In the genomic region with DNA sequence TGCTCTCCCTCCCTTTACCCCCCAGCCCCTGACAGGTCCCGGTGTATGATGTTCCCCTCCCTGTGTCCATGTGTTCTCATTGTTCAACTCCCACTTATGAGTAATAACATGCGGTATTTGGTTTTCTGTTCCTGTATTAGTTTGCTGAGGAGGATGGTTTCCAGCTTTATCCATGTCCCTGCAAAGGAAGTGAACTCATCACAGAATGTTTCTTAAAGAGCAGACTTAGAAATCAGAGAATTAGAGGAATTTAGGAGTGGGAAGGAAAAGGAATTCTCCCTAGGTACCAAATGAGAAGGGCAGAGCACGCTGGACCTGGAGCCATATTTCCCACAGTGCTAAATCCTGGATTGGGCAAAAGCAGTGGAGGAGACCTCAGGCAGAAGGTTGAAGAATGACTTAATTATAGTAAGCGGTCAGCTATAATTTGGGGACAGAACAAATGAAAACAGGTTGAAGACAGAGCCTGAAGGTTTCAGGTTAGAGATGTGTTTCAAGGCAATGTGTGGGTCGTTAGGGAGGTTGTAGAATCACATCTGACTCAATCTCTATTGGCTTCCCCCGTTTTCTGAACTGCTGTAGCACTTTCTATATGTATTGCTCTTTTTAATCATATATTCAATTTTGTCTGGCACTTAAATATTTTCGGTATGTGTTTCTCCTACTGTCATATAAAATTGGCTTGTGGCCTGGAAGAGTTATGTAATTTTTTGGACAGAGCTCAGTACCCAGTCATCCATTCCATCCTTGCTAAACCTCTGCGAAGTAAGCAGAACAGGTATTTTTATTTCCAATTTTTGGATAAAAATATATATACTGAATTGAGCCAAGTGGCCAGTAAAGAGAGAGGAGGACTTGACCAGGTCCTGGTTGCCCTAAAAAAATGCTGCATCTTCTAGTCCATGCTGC, we compare ENCODE assay signal across 17 cellular contexts.
DNase-seq lines count a peak whose midpoint lies in the region; ATAC-seq and TF ChIP-seq lines count a peak whose summit lies in the region.
"Had no signal": no experiment of that assay in that cellular context is flagged by ENCODE, and none has a peak within 500 bp of the region (broad histone marks: within the 10 kb centered on the region; RNA-seq: fewer than 3 reads in every experiment).

No MANE protein-coding gene starts in this region.

- H3K79me2 ChIP-seq in smooth muscle cell (ENCODE audit: low read depth) = no peaks in the 10 kb centered on the region

- H3F3A ChIP-seq in smooth muscle cell (ENCODE audit: low read depth) = peaks cover 7% of the 10 kb centered on the region

- peak; percentile 30 for DNase-seq in HFF-Myc (ENCODE audit: extremely low read depth, low read depth)
- DNase-seq in astrocyte of the spinal cord (ENCODE audit: low read depth, low spot score) = peak; percentile 68
- DNase-seq in foreskin keratinocyte = peak; percentile 27 to 72
- no peak for DNase-seq in smooth muscle cell (lab: John Stamatoyannopoulos, UW; ENCODE audit: unreplicated experiment)
- DNase-seq in posterior vena cava (ENCODE audit: low spot score) = no peak
- no peak for DNase-seq in activated CD4-positive, alpha-beta T cell treated with anti-CD3 and anti-CD28 coated beads for 1 hour
- no peak for DNase-seq in omental fat pad (ENCODE audit: low spot score)
- DNase-seq: activated CD4-positive, alpha-beta T cell treated with anti-CD3 and anti-CD28 coated beads for 36 hours; activated T-cell treated with anti-CD3 and anti-CD28 coated beads, Interleukin-2, amount 50 U/mL, for 72 hours; esophagus squamous epithelium; islet precursor cell; small intestine; SW 1271; thyroid gland had no signal

- no peaks in the 10 kb centered on the region for H3K36me3 ChIP-seq in smooth muscle cell (ENCODE audit: low read depth)
- H3K36me3 ChIP-seq: cardiac muscle cell, esophagus squamous epithelium, thyroid gland had no signal

- H4K20me1 ChIP-seq in smooth muscle cell (ENCODE audit: low read depth) = no peaks in the 10 kb centered on the region

- H3K4me3 ChIP-seq in HFF-Myc (replicated peaks; ENCODE audit: low read depth, low read length) = no peak overlapping the region
- no peak overlapping the region for H3K4me3 ChIP-seq in astrocyte of the spinal cord (ENCODE audit: low read depth, low read length)
- H3K4me3 ChIP-seq in smooth muscle cell = no peak overlapping the region
- H3K4me3 ChIP-seq: cardiac muscle cell, esophagus squamous epithelium, thyroid gland had no signal

- in situ Hi-C loops in astrocyte of the spinal cord (cut with HindIII; ENCODE audit: low sequenced_read_pairs) = no loop called here

- no peak overlapping the region for H3K9ac ChIP-seq in smooth muscle cell (ENCODE audit: low read depth)

- H3K27ac ChIP-seq in foreskin keratinocyte = peak overlapping the region; percentile 49
- H3K27ac ChIP-seq in smooth muscle cell (ENCODE audit: low read depth) = peak overlapping the region; percentile 42
- H3K27ac ChIP-seq: cardiac muscle cell, esophagus squamous epithelium, thyroid gland had no signal

- 56% methylated on average over 8 of the region's 8 CpGs for WGBS in smooth muscle cell (ENCODE audit: low lambda C conversion rate)

- no peak overlapping the region for H2AFZ ChIP-seq in smooth muscle cell (ENCODE audit: low read depth)

- no peak overlapping the region for H3K4me2 ChIP-seq in smooth muscle cell

- H3K4me1 ChIP-seq in foreskin keratinocyte (peaks cover 14% of the 10 kb centered on the region), smooth muscle cell (ENCODE audit: low read depth) (peaks cover 15% of the 10 kb centered on the region)

- H3K9me3 ChIP-seq in smooth muscle cell (replicated peaks; ENCODE audit: low read depth) = peaks cover 3% of the 10 kb centered on the region
- H3K9me3 ChIP-seq: esophagus squamous epithelium, thyroid gland had no signal

- intact Hi-C loops in posterior vena cava (cut with DNase I) = no loop called here

- no peak for TF ChIP-seq CTCF in HFF-Myc (IDR thresholded peaks at IDR 0.05; ENCODE audit: low read depth, low read length, missing control alignments)
- no peak for TF ChIP-seq CTCF in astrocyte of the spinal cord (IDR thresholded peaks at IDR 0.05; ENCODE audit: low read depth, low read length)
- no peak for TF ChIP-seq CTCF in foreskin keratinocyte (conservative IDR thresholded peaks at IDR 0.05)
- TF ChIP-seq CTCF in smooth muscle cell (IDR thresholded peaks at IDR 0.05; ENCODE audit: borderline replicate concordance, insufficient read depth, poor library complexity, severe bottlenecking) = no peak
- no peak for TF ChIP-seq CTCF in omental fat pad (IDR thresholded peaks at IDR 0.05)

- no peaks in the 10 kb centered on the region for H3K27me3 ChIP-seq in foreskin keratinocyte
- no peaks in the 10 kb centered on the region for H3K27me3 ChIP-seq in smooth muscle cell (ENCODE audit: low read depth)
- H3K27me3 ChIP-seq: cardiac muscle cell, esophagus squamous epithelium, thyroid gland had no signal

- ATAC-seq in foreskin keratinocyte = no peak
- no peak for ATAC-seq in HG03196 (IDR thresholded peaks at IDR 0.05; ENCODE audit: unreplicated experiment)
- ATAC-seq in omental fat pad (ENCODE audit: low FRiP score) = no peak
- ATAC-seq: activated CD4-positive, alpha-beta T cell treated with anti-CD3 and anti-CD28 coated beads for 36 hours; activated T-cell treated with anti-CD3 and anti-CD28 coated beads, Interleukin-2, amount 50 U/mL, for 72 hours; natural killer cell treated with Interleukin-12 subunit alpha and Interleukin-12 subunit beta and Interleukin-15 and Interleukin-18, amount 100 ng/mL, for 72 hours had no signal

Comparison
In these comparisons a context has a peak if more than half of its experiments do, and no peak if none do; other contexts are left out.
1. DNase-seq: peak in HFF-Myc (single experiment), astrocyte of the spinal cord (single experiment) and foreskin keratinocyte (2 of 2); none in smooth muscle cell (single experiment), posterior vena cava (single experiment), activated CD4-positive, alpha-beta T cell treated with anti-CD3 and anti-CD28 coated beads for 1 hour (single experiment) and omental fat pad (single experiment).